Comparison of ENCODE assay signal across 1 cellular context in the genomic region with DNA sequence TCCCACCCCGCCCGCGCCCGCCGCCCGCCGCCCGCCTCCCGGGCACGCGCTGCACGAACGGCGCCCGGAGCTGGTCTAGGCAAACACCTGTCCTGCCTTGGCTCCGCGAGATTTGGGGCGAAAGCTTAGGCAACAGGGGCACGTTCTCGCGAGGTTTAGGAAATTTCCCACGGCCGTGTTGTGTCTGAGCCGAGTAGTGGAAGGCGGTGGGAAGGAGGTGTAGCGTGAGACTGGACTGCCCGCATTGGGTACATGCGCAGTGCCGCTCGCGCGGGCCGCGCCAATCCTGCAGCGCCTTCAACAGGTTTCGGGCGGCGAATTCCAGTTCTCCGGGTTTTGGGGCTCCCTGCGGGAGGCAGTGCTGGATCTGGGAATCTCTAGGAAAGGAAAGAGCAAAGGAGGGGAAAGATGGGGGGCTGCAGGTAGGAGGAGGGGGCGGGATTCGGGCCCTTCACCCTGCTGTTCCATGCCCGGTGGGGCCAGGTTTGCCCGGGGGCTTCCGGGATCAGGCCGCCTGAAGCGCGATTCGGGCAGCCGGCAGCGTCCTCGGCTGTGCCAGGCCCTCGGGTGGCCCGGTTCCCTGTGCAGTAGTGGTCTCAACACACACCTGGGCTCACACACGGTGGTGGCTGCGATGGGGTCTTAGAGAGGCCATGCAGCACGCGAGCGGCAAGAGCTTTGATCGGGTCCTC.
TF ChIP-seq lines count a peak whose summit lies in the region.

No MANE protein-coding gene starts in this region.

TF ChIP-seq in HepG2, 621 proteins besides CTCF, POLR2A, EP300 and RAD21 (continued from another document and continues in another):
- TF ChIP-seq ZNF446 (CRISPR knock-in tag; IDR thresholded peaks at IDR 0.05) (no peak; the same call in 1 of the 2 replicates), SKI (IDR thresholded peaks at IDR 0.05; ENCODE audit: partially characterized antibody) (peak; percentile 97), NBN (conservative IDR thresholded peaks at IDR 0.05) (no peak), TEAD3 (CRISPR knock-in tag; optimal IDR thresholded peaks at IDR 0.05; ENCODE audit: borderline replicate concordance) (peak; percentile 68), ARNT (IDR thresholded peaks at IDR 0.05) (no peak), RORA (CRISPR knock-in tag; IDR thresholded peaks at IDR 0.05) (no peak), SRSF1 (optimal IDR thresholded peaks at IDR 0.05; ENCODE audit: low read depth, low read length) (no peak), NR3C1 (CRISPR knock-in tag; IDR thresholded peaks at IDR 0.05) (no peak), ZNF337 (CRISPR knock-in tag; IDR thresholded peaks at IDR 0.05; ENCODE audit: borderline replicate concordance, low read depth) (no peak), GPN1 (CRISPR knock-in tag; IDR thresholded peaks at IDR 0.05; ENCODE audit: borderline replicate concordance) (no peak), TBX3 (IDR thresholded peaks at IDR 0.05; ENCODE audit: borderline replicate concordance) (peak; percentile 43; the same call in 1 of the 2 replicates), ZNF547 (CRISPR knock-in tag; IDR thresholded peaks at IDR 0.05) (no peak), MAFK (conservative IDR thresholded peaks at IDR 0.05 in 1 of 2, IDR thresholded peaks at IDR 0.05 in 1 of 2; ENCODE audit: low read length in 2 of 2) (no peak), NFYC (CRISPR knock-in tag; IDR thresholded peaks at IDR 0.05) (no peak; the same call in 1 of the 2 replicates), U2AF1 (optimal IDR thresholded peaks at IDR 0.05; ENCODE audit: low read depth, low read length) (no peak), NCOA1 (CRISPR knock-in tag; IDR thresholded peaks at IDR 0.05) (no peak), ZNF234 (CRISPR knock-in tag; conservative IDR thresholded peaks at IDR 0.05) (no peak), ZNF333 (CRISPR knock-in tag; IDR thresholded peaks at IDR 0.05; ENCODE audit: borderline replicate concordance) (peak; percentile 36; the same call in 1 of the 2 replicates), ZNF30 (CRISPR knock-in tag; IDR thresholded peaks at IDR 0.05) (no peak), SATB2 (CRISPR knock-in tag; IDR thresholded peaks at IDR 0.05) (no peak)
- TF ChIP-seq, protein P1, sequence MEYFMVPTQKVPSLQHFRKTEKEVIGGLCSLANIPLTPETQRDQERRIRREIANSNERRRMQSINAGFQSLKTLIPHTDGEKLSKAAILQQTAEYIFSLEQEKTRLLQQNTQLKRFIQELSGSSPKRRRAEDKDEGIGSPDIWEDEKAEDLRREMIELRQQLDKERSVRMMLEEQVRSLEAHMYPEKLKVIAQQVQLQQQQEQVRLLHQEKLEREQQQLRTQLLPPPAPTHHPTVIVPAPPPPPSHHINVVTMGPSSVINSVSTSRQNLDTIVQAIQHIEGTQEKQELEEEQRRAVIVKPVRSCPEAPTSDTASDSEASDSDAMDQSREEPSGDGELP (IDR thresholded peaks at IDR 0.05; ENCODE audit: borderline replicate concordance, low read depth) = peak; percentile 51; the same call in 1 of the 2 replicates
- TF ChIP-seq, protein P2, sequence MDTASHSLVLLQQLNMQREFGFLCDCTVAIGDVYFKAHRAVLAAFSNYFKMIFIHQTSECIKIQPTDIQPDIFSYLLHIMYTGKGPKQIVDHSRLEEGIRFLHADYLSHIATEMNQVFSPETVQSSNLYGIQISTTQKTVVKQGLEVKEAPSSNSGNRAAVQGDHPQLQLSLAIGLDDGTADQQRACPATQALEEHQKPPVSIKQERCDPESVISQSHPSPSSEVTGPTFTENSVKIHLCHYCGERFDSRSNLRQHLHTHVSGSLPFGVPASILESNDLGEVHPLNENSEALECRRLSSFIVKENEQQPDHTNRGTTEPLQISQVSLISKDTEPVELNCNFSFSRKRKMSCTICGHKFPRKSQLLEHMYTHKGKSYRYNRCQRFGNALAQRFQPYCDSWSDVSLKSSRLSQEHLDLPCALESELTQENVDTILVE (CRISPR knock-in tag; IDR thresholded peaks at IDR 0.05) = peak; percentile 53; the same call in 1 of the 2 replicates
- TF ChIP-seq, protein P3, sequence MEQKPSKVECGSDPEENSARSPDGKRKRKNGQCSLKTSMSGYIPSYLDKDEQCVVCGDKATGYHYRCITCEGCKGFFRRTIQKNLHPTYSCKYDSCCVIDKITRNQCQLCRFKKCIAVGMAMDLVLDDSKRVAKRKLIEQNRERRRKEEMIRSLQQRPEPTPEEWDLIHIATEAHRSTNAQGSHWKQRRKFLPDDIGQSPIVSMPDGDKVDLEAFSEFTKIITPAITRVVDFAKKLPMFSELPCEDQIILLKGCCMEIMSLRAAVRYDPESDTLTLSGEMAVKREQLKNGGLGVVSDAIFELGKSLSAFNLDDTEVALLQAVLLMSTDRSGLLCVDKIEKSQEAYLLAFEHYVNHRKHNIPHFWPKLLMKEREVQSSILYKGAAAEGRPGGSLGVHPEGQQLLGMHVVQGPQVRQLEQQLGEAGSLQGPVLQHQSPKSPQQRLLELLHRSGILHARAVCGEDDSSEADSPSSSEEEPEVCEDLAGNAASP (CRISPR knock-in tag; IDR thresholded peaks at IDR 0.05; ENCODE audit: borderline replicate concordance) = peak; percentile 8; the same call in 1 of the 2 replicates
- TF ChIP-seq, protein P4, sequence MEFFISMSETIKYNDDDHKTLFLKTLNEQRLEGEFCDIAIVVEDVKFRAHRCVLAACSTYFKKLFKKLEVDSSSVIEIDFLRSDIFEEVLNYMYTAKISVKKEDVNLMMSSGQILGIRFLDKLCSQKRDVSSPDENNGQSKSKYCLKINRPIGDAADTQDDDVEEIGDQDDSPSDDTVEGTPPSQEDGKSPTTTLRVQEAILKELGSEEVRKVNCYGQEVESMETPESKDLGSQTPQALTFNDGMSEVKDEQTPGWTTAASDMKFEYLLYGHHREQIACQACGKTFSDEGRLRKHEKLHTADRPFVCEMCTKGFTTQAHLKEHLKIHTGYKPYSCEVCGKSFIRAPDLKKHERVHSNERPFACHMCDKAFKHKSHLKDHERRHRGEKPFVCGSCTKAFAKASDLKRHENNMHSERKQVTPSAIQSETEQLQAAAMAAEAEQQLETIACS (CRISPR knock-in tag; IDR thresholded peaks at IDR 0.05) = peak; percentile 66; the same call in 1 of the 2 replicates
- TF ChIP-seq, protein P5, sequence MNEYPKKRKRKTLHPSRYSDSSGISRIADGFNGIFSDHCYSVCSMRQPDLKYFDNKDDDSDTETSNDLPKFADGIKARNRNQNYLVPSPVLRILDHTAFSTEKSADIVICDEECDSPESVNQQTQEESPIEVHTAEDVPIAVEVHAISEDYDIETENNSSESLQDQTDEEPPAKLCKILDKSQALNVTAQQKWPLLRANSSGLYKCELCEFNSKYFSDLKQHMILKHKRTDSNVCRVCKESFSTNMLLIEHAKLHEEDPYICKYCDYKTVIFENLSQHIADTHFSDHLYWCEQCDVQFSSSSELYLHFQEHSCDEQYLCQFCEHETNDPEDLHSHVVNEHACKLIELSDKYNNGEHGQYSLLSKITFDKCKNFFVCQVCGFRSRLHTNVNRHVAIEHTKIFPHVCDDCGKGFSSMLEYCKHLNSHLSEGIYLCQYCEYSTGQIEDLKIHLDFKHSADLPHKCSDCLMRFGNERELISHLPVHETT (CRISPR knock-in tag; conservative IDR thresholded peaks at IDR 0.05) = no peak; the same call in 1 of the 2 replicates
- TF ChIP-seq, protein P6, sequence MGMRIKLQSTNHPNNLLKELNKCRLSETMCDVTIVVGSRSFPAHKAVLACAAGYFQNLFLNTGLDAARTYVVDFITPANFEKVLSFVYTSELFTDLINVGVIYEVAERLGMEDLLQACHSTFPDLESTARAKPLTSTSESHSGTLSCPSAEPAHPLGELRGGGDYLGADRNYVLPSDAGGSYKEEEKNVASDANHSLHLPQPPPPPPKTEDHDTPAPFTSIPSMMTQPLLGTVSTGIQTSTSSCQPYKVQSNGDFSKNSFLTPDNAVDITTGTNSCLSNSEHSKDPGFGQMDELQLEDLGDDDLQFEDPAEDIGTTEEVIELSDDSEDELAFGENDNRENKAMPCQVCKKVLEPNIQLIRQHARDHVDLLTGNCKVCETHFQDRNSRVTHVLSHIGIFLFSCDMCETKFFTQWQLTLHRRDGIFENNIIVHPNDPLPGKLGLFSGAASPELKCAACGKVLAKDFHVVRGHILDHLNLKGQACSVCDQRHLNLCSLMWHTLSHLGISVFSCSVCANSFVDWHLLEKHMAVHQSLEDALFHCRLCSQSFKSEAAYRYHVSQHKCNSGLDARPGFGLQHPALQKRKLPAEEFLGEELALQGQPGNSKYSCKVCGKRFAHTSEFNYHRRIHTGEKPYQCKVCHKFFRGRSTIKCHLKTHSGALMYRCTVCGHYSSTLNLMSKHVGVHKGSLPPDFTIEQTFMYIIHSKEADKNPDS (CRISPR knock-in tag; IDR thresholded peaks at IDR 0.05) = no peak
- TF ChIP-seq, protein P7, sequence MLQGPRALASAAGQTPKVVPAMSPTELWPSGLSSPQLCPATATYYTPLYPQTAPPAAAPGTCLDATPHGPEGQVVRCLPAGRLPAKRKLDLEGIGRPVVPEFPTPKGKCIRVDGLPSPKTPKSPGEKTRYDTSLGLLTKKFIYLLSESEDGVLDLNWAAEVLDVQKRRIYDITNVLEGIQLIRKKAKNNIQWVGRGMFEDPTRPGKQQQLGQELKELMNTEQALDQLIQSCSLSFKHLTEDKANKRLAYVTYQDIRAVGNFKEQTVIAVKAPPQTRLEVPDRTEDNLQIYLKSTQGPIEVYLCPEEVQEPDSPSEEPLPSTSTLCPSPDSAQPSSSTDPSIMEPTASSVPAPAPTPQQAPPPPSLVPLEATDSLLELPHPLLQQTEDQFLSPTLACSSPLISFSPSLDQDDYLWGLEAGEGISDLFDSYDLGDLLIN (CRISPR knock-in tag; IDR thresholded peaks at IDR 0.05; ENCODE audit: borderline replicate concordance) = no peak
- TF ChIP-seq, protein P8, sequence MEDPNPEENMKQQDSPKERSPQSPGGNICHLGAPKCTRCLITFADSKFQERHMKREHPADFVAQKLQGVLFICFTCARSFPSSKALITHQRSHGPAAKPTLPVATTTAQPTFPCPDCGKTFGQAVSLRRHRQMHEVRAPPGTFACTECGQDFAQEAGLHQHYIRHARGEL (CRISPR knock-in tag; IDR thresholded peaks at IDR 0.05) = no peak
- TF ChIP-seq, protein P9, sequence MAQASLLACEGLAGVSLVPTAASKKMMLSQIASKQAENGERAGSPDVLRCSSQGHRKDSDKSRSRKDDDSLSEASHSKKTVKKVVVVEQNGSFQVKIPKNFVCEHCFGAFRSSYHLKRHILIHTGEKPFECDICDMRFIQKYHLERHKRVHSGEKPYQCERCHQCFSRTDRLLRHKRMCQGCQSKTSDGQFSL (CRISPR knock-in tag; IDR thresholded peaks at IDR 0.05) = 0 out of 2 replicates have a peak, but pooled peaks have one; percentile 1
- TF ChIP-seq, protein P10, sequence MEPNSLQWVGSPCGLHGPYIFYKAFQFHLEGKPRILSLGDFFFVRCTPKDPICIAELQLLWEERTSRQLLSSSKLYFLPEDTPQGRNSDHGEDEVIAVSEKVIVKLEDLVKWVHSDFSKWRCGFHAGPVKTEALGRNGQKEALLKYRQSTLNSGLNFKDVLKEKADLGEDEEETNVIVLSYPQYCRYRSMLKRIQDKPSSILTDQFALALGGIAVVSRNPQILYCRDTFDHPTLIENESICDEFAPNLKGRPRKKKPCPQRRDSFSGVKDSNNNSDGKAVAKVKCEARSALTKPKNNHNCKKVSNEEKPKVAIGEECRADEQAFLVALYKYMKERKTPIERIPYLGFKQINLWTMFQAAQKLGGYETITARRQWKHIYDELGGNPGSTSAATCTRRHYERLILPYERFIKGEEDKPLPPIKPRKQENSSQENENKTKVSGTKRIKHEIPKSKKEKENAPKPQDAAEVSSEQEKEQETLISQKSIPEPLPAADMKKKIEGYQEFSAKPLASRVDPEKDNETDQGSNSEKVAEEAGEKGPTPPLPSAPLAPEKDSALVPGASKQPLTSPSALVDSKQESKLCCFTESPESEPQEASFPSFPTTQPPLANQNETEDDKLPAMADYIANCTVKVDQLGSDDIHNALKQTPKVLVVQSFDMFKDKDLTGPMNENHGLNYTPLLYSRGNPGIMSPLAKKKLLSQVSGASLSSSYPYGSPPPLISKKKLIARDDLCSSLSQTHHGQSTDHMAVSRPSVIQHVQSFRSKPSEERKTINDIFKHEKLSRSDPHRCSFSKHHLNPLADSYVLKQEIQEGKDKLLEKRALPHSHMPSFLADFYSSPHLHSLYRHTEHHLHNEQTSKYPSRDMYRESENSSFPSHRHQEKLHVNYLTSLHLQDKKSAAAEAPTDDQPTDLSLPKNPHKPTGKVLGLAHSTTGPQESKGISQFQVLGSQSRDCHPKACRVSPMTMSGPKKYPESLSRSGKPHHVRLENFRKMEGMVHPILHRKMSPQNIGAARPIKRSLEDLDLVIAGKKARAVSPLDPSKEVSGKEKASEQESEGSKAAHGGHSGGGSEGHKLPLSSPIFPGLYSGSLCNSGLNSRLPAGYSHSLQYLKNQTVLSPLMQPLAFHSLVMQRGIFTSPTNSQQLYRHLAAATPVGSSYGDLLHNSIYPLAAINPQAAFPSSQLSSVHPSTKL (CRISPR knock-in tag; IDR thresholded peaks at IDR 0.05) = peak; percentile 6; the same call in 1 of the 2 replicates
- TF ChIP-seq, protein P11, sequence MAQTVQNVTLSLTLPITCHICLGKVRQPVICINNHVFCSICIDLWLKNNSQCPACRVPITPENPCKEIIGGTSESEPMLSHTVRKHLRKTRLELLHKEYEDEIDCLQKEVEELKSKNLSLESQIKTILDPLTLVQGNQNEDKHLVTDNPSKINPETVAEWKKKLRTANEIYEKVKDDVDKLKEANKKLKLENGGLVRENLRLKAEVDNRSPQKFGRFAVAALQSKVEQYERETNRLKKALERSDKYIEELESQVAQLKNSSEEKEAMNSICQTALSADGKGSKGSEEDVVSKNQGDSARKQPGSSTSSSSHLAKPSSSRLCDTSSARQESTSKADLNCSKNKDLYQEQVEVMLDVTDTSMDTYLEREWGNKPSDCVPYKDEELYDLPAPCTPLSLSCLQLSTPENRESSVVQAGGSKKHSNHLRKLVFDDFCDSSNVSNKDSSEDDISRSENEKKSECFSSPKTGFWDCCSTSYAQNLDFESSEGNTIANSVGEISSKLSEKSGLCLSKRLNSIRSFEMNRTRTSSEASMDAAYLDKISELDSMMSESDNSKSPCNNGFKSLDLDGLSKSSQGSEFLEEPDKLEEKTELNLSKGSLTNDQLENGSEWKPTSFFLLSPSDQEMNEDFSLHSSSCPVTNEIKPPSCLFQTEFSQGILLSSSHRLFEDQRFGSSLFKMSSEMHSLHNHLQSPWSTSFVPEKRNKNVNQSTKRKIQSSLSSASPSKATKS (CRISPR knock-in tag; IDR thresholded peaks at IDR 0.05) = no peak; the same call in 1 of the 2 replicates
